In genomic region chr12:52121848-52122838, GRCh38 we compare ENCODE assay signal across 8 cellular contexts. TPM values are rescaled to one million over a fixed set of nuclear protein-coding genes. Genes with fewer than 3 reads are reported as not detected.
DNase-seq lines count a peak whose midpoint lies in the region; ATAC-seq and TF ChIP-seq lines count a peak whose summit lies in the region.

No MANE protein-coding gene starts in this region.

- DNase-seq in A673 (ENCODE audit: low spot score) (peak; percentile 81), GM23248 (peak; percentile 77), NCI-H748 (lab: John Stamatoyannopoulos, UW; ENCODE audit: unreplicated experiment) (peak; percentile 61), endothelial cell (ENCODE audit: low spot score) (peak; percentile 75), mucosa of descending colon (peak in 2 of 3 donors; percentile 77 to 78)
- DNase-seq in activated CD8-positive, alpha-beta memory T cell treated with anti-CD3 and anti-CD28 coated beads for 4 hours (ENCODE audit: low read depth in 2 of 2) = peak; percentile 16 to 32
- peak; percentile 31 to 39 for DNase-seq in stimulated activated CD8-positive, alpha-beta memory T cell treated with anti-CD3 and anti-CD28 coated beads, Interleukin-7, amount 100 ng/mL, for 4 hours (ENCODE audit: low read depth in 2 of 2)

- no peak overlapping the region for H2AFZ ChIP-seq in GM23248

- H3K79me2 ChIP-seq in GM23248 (ENCODE audit: insufficient read depth) = no peaks in the 10 kb centered on the region

- WGBS in GM23248 (ENCODE audit: low coverage in 1 of 2, low lambda C conversion rate in 2 of 2, missing lambda C conversion rate in 2 of 2), 2 experiments = 22 to 24% methylated on average over 20 of the region's 20 CpGs

- TF ChIP-seq CTCF in A673 (conservative IDR thresholded peaks at IDR 0.05; ENCODE audit: low read depth, low read length) (peak; percentile 86), endothelial cell (IDR thresholded peaks at IDR 0.05; ENCODE audit: unreplicated experiment) (peak; percentile 82), mucosa of descending colon (IDR thresholded peaks at IDR 0.05) (peak; percentile 58)

- intact Hi-C loops in A673 (cut with micrococcal nuclease; ENCODE audit: unreplicated experiment) (loop anchor here (5.0 kb wide), 1 partner anchor 115 kb away; the partner anchor contains the start of gene TAMALIN), mucosa of descending colon (cut with DNase I, micrococcal nuclease) (no loop called here)

- H3K36me3 Mint-ChIP-seq in endothelial cell (ENCODE audit: low read depth, unreplicated experiment) = no peaks in the 10 kb centered on the region

- POLR2A ChIA-PET in A673 (lab: Charles Lee; ENCODE audit: low non-redundant PET) = interaction anchor here (0.6 kb wide), 1 partner anchor 260 kb away, joined by 4 read pairs; no protein-coding TSS in a partner anchor

- no peaks in the 10 kb centered on the region for H3K9me3 ChIP-seq in A673 (ENCODE audit: low read depth, low read length, poor library complexity, severe bottlenecking)
- no peaks in the 10 kb centered on the region for H3K9me3 ChIP-seq in GM23248 (ENCODE audit: low read depth)
- no peaks in the 10 kb centered on the region for H3K9me3 ChIP-seq in mucosa of descending colon

- no TSS peak for BruUV-seq in A673 (replicated peaks; lab: Mats Ljungman, UMichigan)

- H3K4me3 ChIP-seq in A673 (ENCODE audit: low read depth, low read length, poor library complexity, severe bottlenecking) = no peak overlapping the region
- H3K4me3 ChIP-seq in GM23248 = no peak overlapping the region
- no peak overlapping the region for H3K4me3 ChIP-seq in mucosa of descending colon

- peaks cover 46% of the 10 kb centered on the region for H3K4me1 Mint-ChIP-seq in endothelial cell (ENCODE audit: unreplicated experiment)

- no peak overlapping the region for H3K4me2 ChIP-seq in GM23248 (ENCODE audit: unreplicated experiment)

- no peaks in the 10 kb centered on the region for H4K20me1 ChIP-seq in GM23248 (ENCODE audit: insufficient read depth)

- H3K4me1 ChIP-seq in A673 (ENCODE audit: insufficient read depth, low read length, poor library complexity, severe bottlenecking) = peaks cover 8% of the 10 kb centered on the region
- no peaks in the 10 kb centered on the region for H3K4me1 ChIP-seq in GM23248 (ENCODE audit: insufficient read depth)
- H3K4me1 ChIP-seq in mucosa of descending colon (ENCODE audit: low read depth) = peaks cover 5% of the 10 kb centered on the region

- H3K27me3 ChIP-seq in A673 (replicated peaks; ENCODE audit: insufficient read depth, low read depth, low read length, poor library complexity) (no peaks in the 10 kb centered on the region), GM23248 (replicated peaks; ENCODE audit: insufficient read depth) (peaks cover 4% of the 10 kb centered on the region; the same call in 1 of the 2 replicates)

- H3K36me3 ChIP-seq in A673 (ENCODE audit: insufficient read depth, low read length, poor library complexity, severe bottlenecking) (no peaks in the 10 kb centered on the region), GM23248 (ENCODE audit: low read depth) (no peaks in the 10 kb centered on the region), mucosa of descending colon (ENCODE audit: low read depth) (no peaks in the 10 kb centered on the region)

- no peak overlapping the region for H3K4me3 Mint-ChIP-seq in endothelial cell (ENCODE audit: unreplicated experiment)

- ATAC-seq in mucosa of descending colon (peak; percentile 67), GM18505 (IDR thresholded peaks at IDR 0.05; ENCODE audit: unreplicated experiment) (no peak)

- no peaks in the 10 kb centered on the region for H3K9me3 Mint-ChIP-seq in endothelial cell (ENCODE audit: unreplicated experiment)

- H3K9me2 ChIP-seq in GM23248 (ENCODE audit: insufficient read depth) = no peaks in the 10 kb centered on the region

- H3K9ac ChIP-seq in GM23248 = no peak overlapping the region

- H3K27ac ChIP-seq in A673 (ENCODE audit: low read depth, low read length, poor library complexity, severe bottlenecking) (no peak overlapping the region), GM23248 (no peak overlapping the region)

- CTCF ChIA-PET in A673 (lab: Charles Lee) = interaction anchor here (0.5 to 5.1 kb wide), 6 partner anchors 25 to 703 kb away, joined by 3 to 45 read pairs (median 5); partner anchors contain the start of gene TAMALIN

- peak overlapping the region; percentile 36 for H3K27ac Mint-ChIP-seq in endothelial cell (ENCODE audit: unreplicated experiment)

- H3K27me3 Mint-ChIP-seq in endothelial cell (ENCODE audit: unreplicated experiment) = peaks cover 4% of the 10 kb centered on the region

- H3F3A ChIP-seq in GM23248 (ENCODE audit: insufficient read depth) = no peaks in the 10 kb centered on the region

- TF ChIP-seq POLR2A in GM18505 (IDR thresholded peaks at IDR 0.05; ENCODE audit: borderline replicate concordance, extremely low read depth, insufficient read depth, insufficient read length) = no peak

- in situ Hi-C loops in GM23248 (cut with MboI) = no loop called here

RNA-seq across cellular contexts. Expression of gene SMIM41, which starts 42.6 kb away (rescaled TPM):
- total RNA-seq in A673 (2021) (0.24 and 0.28 TPM in 2 replicates), endothelial cell (ENCODE audit: unreplicated experiment) (not detected), mucosa of descending colon (under 1 TPM in 2 of 3 donors, not detected in 1; 0.32 to 0.41 TPM)
- total RNA-seq in GM23248 (2014; rRNA removed; shearing (Covaris generic)) = not detected in 2 replicates
- not detected in 2 replicates for polyA plus RNA-seq in GM23248 (2016; fragmentation: Nextera tagmentation; extraction: Ambion mirVana)

RNA-seq across cellular contexts. Expression of gene ATG101, which starts 52.4 kb away (rescaled TPM):
- total RNA-seq in A673 (2021) (52.0 and 54.3 TPM in 2 replicates), endothelial cell (ENCODE audit: unreplicated experiment) (30.6 TPM), mucosa of descending colon (10 to 100 TPM; 30.1 to 37.5 (median 33.0) TPM)
- total RNA-seq in GM23248 (2014; rRNA removed; shearing (Covaris generic)) = 113 and 139 TPM in 2 replicates
- 77.3 and 77.9 TPM in 2 replicates for polyA plus RNA-seq in GM23248 (2016; fragmentation: Nextera tagmentation; extraction: Ambion mirVana)

Comparison
In these comparisons a context has a peak if more than half of its experiments do, and no peak if none do; other contexts are left out.
1. DNase-seq: peak in every context shown above with its lines; median percentile 81 in A673; 78 in mucosa of descending colon; 77 in GM23248; 75 in endothelial cell; 61 in NCI-H748; 35 in stimulated activated CD8-positive, alpha-beta memory T cell treated with anti-CD3 and anti-CD28 coated beads, Interleukin-7, amount 100 ng/mL, for 4 hours; 24 in activated CD8-positive, alpha-beta memory T cell treated with anti-CD3 and anti-CD28 coated beads for 4 hours.